ENCODE assay signal across 8 cellular contexts in the genomic region with DNA sequence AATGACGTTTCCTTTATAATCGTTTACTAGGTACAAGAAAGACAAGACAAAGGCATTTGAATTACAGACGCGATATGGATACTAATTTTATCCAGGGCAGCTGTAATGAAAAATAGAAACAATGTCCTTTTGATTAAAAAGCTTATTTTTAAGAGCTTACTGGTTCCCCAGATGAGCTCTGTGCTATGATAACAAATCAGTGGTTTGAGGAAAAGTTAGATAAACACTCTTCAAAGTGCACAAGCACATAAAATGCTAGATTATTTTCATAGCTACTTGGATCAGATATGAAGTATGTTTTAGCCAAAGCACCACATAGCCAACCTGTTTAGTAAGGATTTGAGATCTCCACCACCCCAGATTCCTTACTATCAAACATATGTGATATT. TPM values are rescaled to one million over a fixed set of nuclear protein-coding genes. Genes with fewer than 3 reads are reported as not detected.
DNase-seq lines count a peak whose midpoint lies in the region; ATAC-seq and TF ChIP-seq lines count a peak whose summit lies in the region.

No MANE protein-coding gene starts in this region.

- no peaks in the 10 kb centered on the region for H3K9me2 ChIP-seq in GM23248 (ENCODE audit: insufficient read depth)

- peaks cover 13% of the 10 kb centered on the region for H3K36me3 ChIP-seq in GM23248 (ENCODE audit: low read depth)
- peaks cover 25% of the 10 kb centered on the region for H3K36me3 ChIP-seq in RWPE2 (ENCODE audit: low read depth)

- H3K9me3 ChIP-seq in GM23248 (ENCODE audit: low read depth) (no peaks in the 10 kb centered on the region), RWPE2 (ENCODE audit: severe bottlenecking) (no peaks in the 10 kb centered on the region)

- H3K4me1 ChIP-seq in GM23248 (ENCODE audit: insufficient read depth): peaks cover 29% of the 10 kb centered on the region
- H3K4me1 ChIP-seq in RWPE2 (ENCODE audit: insufficient read depth, poor library complexity, severe bottlenecking): peaks cover 17% of the 10 kb centered on the region

- TF ChIP-seq CTCF in RWPE2 (IDR thresholded peaks at IDR 0.05; ENCODE audit: poor library complexity, severe bottlenecking) (no peak), fibroblast of pulmonary artery (IDR thresholded peaks at IDR 0.05; ENCODE audit: low read length, missing control alignments) (no peak)

- H4K20me1 ChIP-seq in GM23248 (ENCODE audit: insufficient read depth): peaks cover 20% of the 10 kb centered on the region

- ATAC-seq in RWPE2 (ENCODE audit: low read depth): no peak

- in situ Hi-C loops in GM23248 (cut with MboI): no loop called here

- peaks cover 33% of the 10 kb centered on the region for H3K79me2 ChIP-seq in GM23248 (ENCODE audit: insufficient read depth)

- peak overlapping the region; percentile 80 for H2AFZ ChIP-seq in GM23248

- H3K27ac ChIP-seq in GM23248: peak overlapping the region; percentile 97
- H3K27ac ChIP-seq in RWPE2 (ENCODE audit: poor library complexity, severe bottlenecking): peak overlapping the region; percentile 92

- H3F3A ChIP-seq in GM23248 (ENCODE audit: insufficient read depth): peaks cover 21% of the 10 kb centered on the region

- peak overlapping the region; percentile 100 for H3K9ac ChIP-seq in GM23248

- H3K27me3 ChIP-seq in GM23248 (replicated peaks; ENCODE audit: insufficient read depth): no peaks in the 10 kb centered on the region
- H3K27me3 ChIP-seq in RWPE2 (ENCODE audit: insufficient read depth, poor library complexity, severe bottlenecking): no peaks in the 10 kb centered on the region

- DNase-seq in GM23248: peak; percentile 29
- DNase-seq in RWPE2 (ENCODE audit: low spot score): no peak
- no peak for DNase-seq in fibroblast of pulmonary artery (ENCODE audit: low read depth)
- no peak for DNase-seq in skeletal muscle cell (ENCODE audit: low read depth)
- DNase-seq in stimulated activated CD4-positive, alpha-beta T cell treated with anti-CD3 and anti-CD28 coated beads, Interleukin-15, amount 100 ng/mL, for 24 hours: no peak
- no peak for DNase-seq in iPS-NIHi7 (ENCODE audit: extremely low spot score)
- no peak for DNase-seq in SIG-M5 (lab: John Stamatoyannopoulos, UW)
- DNase-seq in HuH-7.5 (ENCODE audit: low spot score): no peak

- peak overlapping the region; percentile 91 for H3K4me2 ChIP-seq in GM23248 (ENCODE audit: unreplicated experiment)

- H3K4me3 ChIP-seq in GM23248 (peak overlapping the region; percentile 74), RWPE2 (ENCODE audit: severe bottlenecking) (peak overlapping the region; percentile 69), fibroblast of pulmonary artery (replicated peaks; ENCODE audit: low read depth, low read length) (peak overlapping the region; percentile 70), skeletal muscle cell (ENCODE audit: low read depth, low read length) (peak overlapping the region; percentile 64)

- WGBS in GM23248 (ENCODE audit: low coverage in 1 of 2, low lambda C conversion rate in 2 of 2, missing lambda C conversion rate in 2 of 2), 2 experiments: 1 to 2% methylated on average over 4 of the region's 4 CpGs

RNA-seq across cellular contexts. Expression of a gene that starts 1.7 kb away (rescaled TPM):
- total RNA-seq in GM23248 (2014; rRNA removed; shearing (Covaris generic)): 77.9 and 99.0 TPM in 2 replicates
- polyA plus RNA-seq in GM23248 (2016; fragmentation: Nextera tagmentation; extraction: Ambion mirVana): 138 and 150 TPM in 2 replicates

RNA-seq across cellular contexts. Expression of a gene that starts 50.7 kb away (rescaled TPM):
- total RNA-seq in GM23248 (2014; rRNA removed; shearing (Covaris generic)): 70.1 and 72.4 TPM in 2 replicates
- polyA plus RNA-seq in GM23248 (2016; fragmentation: Nextera tagmentation; extraction: Ambion mirVana): 68.3 and 70.6 TPM in 2 replicates
